In genomic region chr4:14792702-14793227, GRCh38 we compare ENCODE assay signal across 32 cellular contexts.
DNase-seq lines count a peak whose midpoint lies in the region; ATAC-seq and TF ChIP-seq lines count a peak whose summit lies in the region.
"Had no signal": no experiment of that assay in that cellular context is flagged by ENCODE, and none has a peak within 500 bp of the region (broad histone marks: within the 10 kb centered on the region; RNA-seq: fewer than 3 reads in every experiment).

No MANE protein-coding gene starts in this region.

- peaks cover 8% of the 10 kb centered on the region for H3K27me3 Mint-ChIP-seq in activated T-cell treated with anti-CD3 and anti-CD28 coated beads, Interleukin-2, amount 50 U/mL, for 4 hours (ENCODE audit: low read depth)
- H3K27me3 Mint-ChIP-seq: activated CD4-positive, alpha-beta T cell treated with anti-CD3 and anti-CD28 coated beads, Interleukin-2, amount 10 ng/mL, durations not matched to agents 24 days and 14 days had no signal

- H3K4me1 Mint-ChIP-seq in activated T-cell treated with anti-CD3 and anti-CD28 coated beads, Interleukin-2, amount 50 U/mL, for 4 hours (ENCODE audit: low read depth): peaks cover 3% of the 10 kb centered on the region
- H3K4me1 Mint-ChIP-seq: CD8-positive, alpha-beta memory T cell; IgD-negative memory B cell had no signal

- H3K4me3 ChIP-seq in epithelial cell of esophagus (ENCODE audit: low read length): no peak overlapping the region
- H3K4me3 ChIP-seq: esophagus squamous epithelium, gastrocnemius medialis, left lung, MG63, prostate gland, stomach, tibial artery had no signal

- no peak overlapping the region for H3K4me3 Mint-ChIP-seq in activated T-cell treated with anti-CD3 and anti-CD28 coated beads, Interleukin-2, amount 50 U/mL, for 4 hours
- H3K4me3 Mint-ChIP-seq: activated CD4-positive, alpha-beta T cell treated with anti-CD3 and anti-CD28 coated beads, Interleukin-2, amount 10 ng/mL, durations not matched to agents 24 days and 14 days; CD8-positive, alpha-beta memory T cell; effector memory CD8-positive, alpha-beta T cell; IgD-negative memory B cell; T-helper 2 cell treated with Interferon-gamma antibody and Interleukin-4, amounts not matched to agents 5 μg/mL and 100 μg/mL, for 36 hours had no signal

- no peak for TF ChIP-seq CTCF in epithelial cell of esophagus (IDR thresholded peaks at IDR 0.05; ENCODE audit: insufficient read depth, low read depth, low read length, missing control alignments)

- H3K36me3 Mint-ChIP-seq in activated T-cell treated with anti-CD3 and anti-CD28 coated beads, Interleukin-2, amount 50 U/mL, for 4 hours (ENCODE audit: insufficient read depth): no peaks in the 10 kb centered on the region

- peaks cover 20% of the 10 kb centered on the region for H3K9me3 Mint-ChIP-seq in activated T-cell treated with anti-CD3 and anti-CD28 coated beads, Interleukin-2, amount 50 U/mL, for 4 hours

- no peak for DNase-seq in activated T-cell treated with anti-CD3 and anti-CD28 coated beads, Interleukin-2, amount 50 U/mL, for 4 hours
- no peak for DNase-seq in activated T-cell treated with anti-CD3 and anti-CD28 coated beads, Interleukin-2, amount 50 U/mL, for 1 hour
- DNase-seq in RPMI7951 (ENCODE audit: low read depth): peak; percentile 10
- DNase-seq in epithelial cell of esophagus (ENCODE audit: low read depth): peak; percentile 88
- DNase-seq in renal cortical epithelial cell (ENCODE audit: low read depth): peak; percentile 48
- DNase-seq in NCI-H1930 (lab: John Stamatoyannopoulos, UW): no peak
- no peak for DNase-seq in activated CD4-positive, CD25-positive, alpha-beta regulatory T cell treated with anti-CD3 and anti-CD28 coated beads, Interleukin-2, amount 50 U/mL, for 72 hours
- no peak for DNase-seq in ureter (ENCODE audit: low spot score)
- DNase-seq: activated CD4-positive, alpha-beta T cell treated with anti-CD3 and anti-CD28 coated beads, Interleukin-2, amount 10 ng/mL, durations not matched to agents 24 days and 14 days; activated naive CD4-positive, alpha-beta T cell treated with anti-CD3 and anti-CD28 coated beads, Interleukin-2, amount 50 U/mL, for 16 hours; anterior cingulate cortex; BE2C; caudate nucleus; CD8-positive, alpha-beta memory T cell; cortex of kidney; effector memory CD8-positive, alpha-beta T cell; esophagus squamous epithelium; gastrocnemius medialis; hippocampal formation; left lung; mesendoderm; MG63; NCI-H1105 treated with DMSO at 0.1 percent for 48 hours; NCI-H2081 treated with DMSO at 0.1 percent for 48 hours; NCI-H748 treated with DMSO at 0.1 percent for 48 hours; Right ventricle myocardium superior; stimulated activated CD4-positive, alpha-beta T cell treated with anti-CD3 and anti-CD28 coated beads, Interleukin-15, amount 100 ng/mL, for 24 hours; stomach; tibial artery had no signal

- ATAC-seq in activated T-cell treated with anti-CD3 and anti-CD28 coated beads, Interleukin-2, amount 50 U/mL, for 4 hours: peak; percentile 27 to 32
- ATAC-seq: effector memory CD8-positive, alpha-beta T cell; gastrocnemius medialis; left lung had no signal

Comparison
In these comparisons a context has a peak if more than half of its experiments do, and no peak if none do; other contexts are left out.
1. DNase-seq: peak in RPMI7951 (single experiment), epithelial cell of esophagus (single experiment) and renal cortical epithelial cell (single experiment); none in activated T-cell treated with anti-CD3 and anti-CD28 coated beads, Interleukin-2, amount 50 U/mL, for 4 hours (single experiment), activated T-cell treated with anti-CD3 and anti-CD28 coated beads, Interleukin-2, amount 50 U/mL, for 1 hour (single experiment), NCI-H1930 (0 of 2), activated CD4-positive, CD25-positive, alpha-beta regulatory T cell treated with anti-CD3 and anti-CD28 coated beads, Interleukin-2, amount 50 U/mL, for 72 hours (single experiment) and ureter (single experiment).